In the genomic region with DNA sequence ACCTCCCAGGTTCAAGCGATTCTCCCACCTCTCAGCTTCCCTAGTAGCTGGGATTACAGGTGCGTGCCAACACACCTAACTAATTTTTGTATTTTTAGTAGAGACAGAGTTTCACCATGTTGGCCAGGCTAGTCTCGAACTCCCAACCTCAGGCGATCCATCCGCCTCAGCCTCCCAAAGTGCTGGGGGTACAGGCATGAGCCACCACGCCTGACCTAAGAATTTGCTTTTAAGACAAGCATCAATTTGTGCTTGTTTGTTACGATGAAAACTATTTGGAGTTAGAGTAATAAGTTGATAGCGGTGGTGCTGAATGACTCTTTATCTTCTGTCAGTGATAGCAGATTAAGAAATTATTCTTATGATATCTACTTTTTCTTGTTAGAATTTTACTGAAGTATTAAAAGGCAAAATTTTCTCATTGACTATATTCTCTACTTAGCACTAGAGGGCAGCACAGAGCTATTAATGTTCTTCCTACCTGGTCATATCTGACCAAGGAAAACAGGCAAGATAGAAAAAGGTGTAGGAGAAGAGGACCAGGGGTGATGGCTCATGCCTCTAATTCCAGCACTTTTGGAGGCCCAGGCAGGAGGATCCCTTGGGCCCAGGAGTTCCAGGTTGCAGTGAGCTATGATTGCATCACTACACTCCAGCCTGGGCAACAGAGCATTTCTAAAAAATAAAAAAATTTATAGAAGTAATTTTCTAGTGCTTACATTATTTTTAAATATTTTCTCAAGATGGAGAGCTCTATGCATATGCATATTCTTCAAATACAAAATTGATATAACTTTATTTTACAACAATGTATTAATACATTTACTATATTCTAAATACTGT, we compare ENCODE assay signal across 10 cellular contexts. TPM values are rescaled to one million over a fixed set of nuclear protein-coding genes. Genes with fewer than 3 reads are reported as not detected.
DNase-seq lines count a peak whose midpoint lies in the region; ATAC-seq and TF ChIP-seq lines count a peak whose summit lies in the region.
"Had no signal": no experiment of that assay in that cellular context is flagged by ENCODE, and none has a peak within 500 bp of the region (broad histone marks: within the 10 kb centered on the region; RNA-seq: fewer than 3 reads in every experiment).

No MANE protein-coding gene starts in this region.

- no peak overlapping the region for H2AFZ ChIP-seq in neural progenitor cell (replicated peaks)

- H4K20me1 ChIP-seq in neural progenitor cell (ENCODE audit: low read depth) = no peaks in the 10 kb centered on the region

- CTCF ChIA-PET in activated naive CD4-positive, alpha-beta T cell treated with anti-CD3 and anti-CD28 coated beads, Interleukin-2, amount 10 ng/mL, durations not matched to agents 7 days and 5 days (lab: Charles Lee) = interaction anchor here (0.7 to 6.6 kb wide), 20 partner anchors 12 to 778 kb away, joined by 3 to 60 read pairs (median 3); a partner anchor contains a TSS

- H3K27ac ChIP-seq in neural progenitor cell = no peak overlapping the region

- ATAC-seq in GM21423 (IDR thresholded peaks at IDR 0.05; ENCODE audit: unreplicated experiment) (peak; percentile 52), esophagus mucosa (peak; percentile 73), HG03439 (IDR thresholded peaks at IDR 0.05; ENCODE audit: unreplicated experiment) (no peak)

- TF ChIP-seq CTCF in neural progenitor cell (IDR thresholded peaks at IDR 0.05) = peak; percentile 78

- H3F3A ChIP-seq in neural progenitor cell (ENCODE audit: low read depth) = no peaks in the 10 kb centered on the region

- H3K4me3 Mint-ChIP-seq in neural progenitor cell = no peak overlapping the region
- no peak overlapping the region for H3K4me3 Mint-ChIP-seq in activated naive CD4-positive, alpha-beta T cell treated with anti-CD3 and anti-CD28 coated beads, Interleukin-2, amount 10 ng/mL, durations not matched to agents 7 days and 5 days
- H3K4me3 Mint-ChIP-seq: T-helper 1 cell treated with Interleukin-12 subunit alpha and Interleukin-12 subunit beta and Interleukin-4 antibody, amounts not matched to agents 30 μg/mL and 1 μg/mL, for 36 hours had no signal

- H3K4me3 ChIP-seq in neural progenitor cell = no peak overlapping the region

- no peak overlapping the region for H3K9ac ChIP-seq in neural progenitor cell

- no peaks in the 10 kb centered on the region for H3K27me3 ChIP-seq in neural progenitor cell

- H3K79me2 ChIP-seq in neural progenitor cell (ENCODE audit: low read depth) = no peaks in the 10 kb centered on the region

- no peaks in the 10 kb centered on the region for H3K9me3 Mint-ChIP-seq in neural progenitor cell
- H3K9me3 Mint-ChIP-seq in activated naive CD4-positive, alpha-beta T cell treated with anti-CD3 and anti-CD28 coated beads, Interleukin-2, amount 10 ng/mL, durations not matched to agents 7 days and 5 days = no peaks in the 10 kb centered on the region
- H3K9me3 Mint-ChIP-seq: T-helper 1 cell treated with Interleukin-12 subunit alpha and Interleukin-12 subunit beta and Interleukin-4 antibody, amounts not matched to agents 30 μg/mL and 1 μg/mL, for 36 hours had no signal

- no peaks in the 10 kb centered on the region for H3K9me3 ChIP-seq in neural progenitor cell (ENCODE audit: low read depth)

- H3K36me3 ChIP-seq in neural progenitor cell = peaks cover 5% of the 10 kb centered on the region

- H3K4me1 Mint-ChIP-seq in neural progenitor cell = peaks cover 4% of the 10 kb centered on the region
- H3K4me1 Mint-ChIP-seq in activated naive CD4-positive, alpha-beta T cell treated with anti-CD3 and anti-CD28 coated beads, Interleukin-2, amount 10 ng/mL, durations not matched to agents 7 days and 5 days = no peaks in the 10 kb centered on the region

- no peaks in the 10 kb centered on the region for H3K27me3 Mint-ChIP-seq in neural progenitor cell (ENCODE audit: insufficient read depth, low read depth)
- H3K27me3 Mint-ChIP-seq in activated naive CD4-positive, alpha-beta T cell treated with anti-CD3 and anti-CD28 coated beads, Interleukin-2, amount 10 ng/mL, durations not matched to agents 7 days and 5 days = no peaks in the 10 kb centered on the region

- in situ Hi-C loops in SK-MEL-5 (cut with HindIII; ENCODE audit: low pct_unique_long_range_greater_than_20kb, low sequenced_read_pairs) = no loop called here

- H3K4me1 ChIP-seq in neural progenitor cell = no peaks in the 10 kb centered on the region

- DNase-seq in DMS153 treated with DMSO at 0.1 percent for 48 hours (lab: John Stamatoyannopoulos, UW; ENCODE audit: unreplicated experiment) (peak; percentile 55), NCI-H1092 (lab: John Stamatoyannopoulos, UW) (peak; percentile 26), SK-MEL-5 (ENCODE audit: low read depth, low spot score) (peak; percentile 68), neural progenitor cell (ENCODE audit: low spot score) (peak; percentile 63)
- no peak for DNase-seq in activated naive CD4-positive, alpha-beta T cell treated with anti-CD3 and anti-CD28 coated beads, Interleukin-2, amount 10 ng/mL, durations not matched to agents 7 days and 5 days
- DNase-seq: right cardiac atrium had no signal

- H3K27ac Mint-ChIP-seq in neural progenitor cell = no peak overlapping the region
- no peak overlapping the region for H3K27ac Mint-ChIP-seq in activated naive CD4-positive, alpha-beta T cell treated with anti-CD3 and anti-CD28 coated beads, Interleukin-2, amount 10 ng/mL, durations not matched to agents 7 days and 5 days
- H3K27ac Mint-ChIP-seq: T-helper 1 cell treated with Interleukin-12 subunit alpha and Interleukin-12 subunit beta and Interleukin-4 antibody, amounts not matched to agents 30 μg/mL and 1 μg/mL, for 36 hours had no signal

- no peak overlapping the region for H3K4me2 ChIP-seq in neural progenitor cell

- no peaks in the 10 kb centered on the region for H3K36me3 Mint-ChIP-seq in neural progenitor cell
- H3K36me3 Mint-ChIP-seq in activated naive CD4-positive, alpha-beta T cell treated with anti-CD3 and anti-CD28 coated beads, Interleukin-2, amount 10 ng/mL, durations not matched to agents 7 days and 5 days = no peaks in the 10 kb centered on the region

RNA-seq across cellular contexts. Expression of a gene that starts 24.5 kb away (rescaled TPM):
- 6.0 and 12.5 TPM in 2 replicates for total RNA-seq in SK-MEL-5 (2014; rRNA removed; shearing (Covaris generic))
- polyA plus RNA-seq in SK-MEL-5 (2015; cell fraction: cytosol; rRNA removed) = 1.9 and 5.5 TPM in 2 replicates
- polyA plus RNA-seq in SK-MEL-5 (2015; cell fraction: nucleus; rRNA removed) = 15.2 and 21.5 TPM in 2 replicates
- total RNA-seq in esophagus mucosa (3.9 TPM), neural progenitor cell (ENCODE audit: low replicate concordance) (40.0 and 111 TPM in 2 replicates)

RNA-seq across cellular contexts. Expression of a gene that starts 24.6 kb away (rescaled TPM):
- 49.7 and 56.9 TPM in 2 replicates for total RNA-seq in SK-MEL-5 (2014; rRNA removed; shearing (Covaris generic))
- polyA plus RNA-seq in SK-MEL-5 (2015; cell fraction: cytosol; rRNA removed) = 34.0 and 45.7 TPM in 2 replicates
- 49.2 and 53.9 TPM in 2 replicates for polyA plus RNA-seq in SK-MEL-5 (2015; cell fraction: nucleus; rRNA removed)
- total RNA-seq in esophagus mucosa (23.5 TPM), neural progenitor cell (ENCODE audit: low replicate concordance) (68.7 and 90.2 TPM in 2 replicates)
